ENCODE assay signal across 21 cellular contexts in genomic region chr7:89023902-89024301, GRCh38.
"Had no signal": no experiment of that assay in that cellular context is flagged by ENCODE, and none has a peak within 500 bp of the region (broad histone marks: within the 10 kb centered on the region; RNA-seq: fewer than 3 reads in every experiment).

No MANE protein-coding gene starts in this region.

- ATAC-seq: activated naive CD4-positive, alpha-beta T cell treated with anti-CD3 and anti-CD28 coated beads, Interleukin-2, amount 50 U/mL, for 72 hours; activated T-cell treated with anti-CD3 and anti-CD28 coated beads, Interleukin-2, amount 50 U/mL, for 72 hours; effector memory CD8-positive, alpha-beta T cell; left colon; naive thymus-derived CD8-positive, alpha-beta T cell; pancreas; psoas muscle had no signal

- H3K9me3 ChIP-seq: pancreas, psoas muscle had no signal

- H3K4me3 ChIP-seq: cardiac muscle cell, coronary artery, pancreas, psoas muscle, spleen, tibial nerve had no signal

- DNase-seq: activated B cell treated with CpG ODN at 0.5 μM for 24 hours; activated naive CD4-positive, alpha-beta T cell; activated T-cell treated with anti-CD3 and anti-CD28 coated beads for 4 hours; activated T-cell treated with anti-CD3 and anti-CD28 coated beads, Interleukin-2, amount 50 U/mL, for 72 hours; cerebellar nuclear complex; effector memory CD8-positive, alpha-beta T cell; erythroblast; head of caudate nucleus; hippocampal formation; kidney; left colon; naive thymus-derived CD8-positive, alpha-beta T cell; nucleus accumbens; pancreas; psoas muscle; spleen; stimulated activated naive CD4-positive, alpha-beta T cell had no signal

- H3K27ac ChIP-seq: cardiac muscle cell, coronary artery, pancreas, psoas muscle, spleen, tibial nerve had no signal

- H3K4me1 ChIP-seq: pancreas, psoas muscle, spleen had no signal

- H3K36me3 ChIP-seq: cardiac muscle cell, pancreas, spleen, tibial nerve had no signal

- H3K27me3 ChIP-seq: cardiac muscle cell, pancreas, spleen, tibial nerve had no signal

- FAIRE-seq: kidney, pancreas had no signal
